In genomic region chr2:125553768-125554167, GRCh38 we compare ENCODE assay signal across 25 cellular contexts.
"Had no signal": no experiment of that assay in that cellular context is flagged by ENCODE, and none has a peak within 500 bp of the region (broad histone marks: within the 10 kb centered on the region; RNA-seq: fewer than 3 reads in every experiment).

No MANE protein-coding gene starts in this region.

- H3K4me1 Mint-ChIP-seq: naive thymus-derived CD4-positive, alpha-beta T cell; nephron; stimulated activated effector memory CD8-positive, alpha-beta T cell treated with anti-CD3 and anti-CD28 coated beads, Interleukin-12 subunit alpha, Interleukin-12 subunit beta, amount 100 ng/mL, for 72 hours had no signal

- H3K27me3 ChIP-seq: esophagus muscularis mucosa, foreskin keratinocyte, heart right ventricle, left lung, sigmoid colon, stomach, thyroid gland, vagina had no signal

- H3K27ac ChIP-seq: esophagus muscularis mucosa, foreskin keratinocyte, heart right ventricle, left lung, prostate gland, sigmoid colon, stomach, thyroid gland, vagina had no signal

- H3K4me3 Mint-ChIP-seq: naive thymus-derived CD4-positive, alpha-beta T cell; nephron; stimulated activated effector memory CD8-positive, alpha-beta T cell treated with anti-CD3 and anti-CD28 coated beads, Interleukin-12 subunit alpha, Interleukin-12 subunit beta, amount 100 ng/mL, for 72 hours had no signal

- H3K9me3 Mint-ChIP-seq: nephron had no signal

- DNase-seq: dermis blood vessel endothelial cell; effector memory CD4-positive, alpha-beta T cell; foreskin keratinocyte; glutamatergic neuron; heart right ventricle; hippocampal formation; left cardiac atrium; left lung; mesenchymal stem cell; midbrain; naive thymus-derived CD4-positive, alpha-beta T cell; nucleus accumbens; right cardiac atrium; sigmoid colon; stimulated activated CD4-positive, alpha-beta T cell treated with anti-CD3 and anti-CD28 coated beads, Interleukin-2, amount 100 ng/mL, for 24 hours; stimulated activated CD4-positive, alpha-beta T cell treated with anti-CD3 and anti-CD28 coated beads, Interleukin-4, amount 100 ng/mL, for 24 hours; stimulated activated naive CD4-positive, alpha-beta T cell treated with Interleukin-2 at 50 U/mL for 16 hours; stomach; thyroid gland; trophoblast cell had no signal

- H3K4me1 ChIP-seq: esophagus muscularis mucosa, foreskin keratinocyte, heart right ventricle, left lung, prostate gland, sigmoid colon, stomach, thyroid gland, vagina had no signal

- H3K36me3 Mint-ChIP-seq: naive thymus-derived CD4-positive, alpha-beta T cell; stimulated activated effector memory CD8-positive, alpha-beta T cell treated with anti-CD3 and anti-CD28 coated beads, Interleukin-12 subunit alpha, Interleukin-12 subunit beta, amount 100 ng/mL, for 72 hours had no signal

- ATAC-seq: foreskin keratinocyte; heart right ventricle; left cardiac atrium; left lung; naive thymus-derived CD4-positive, alpha-beta T cell; right cardiac atrium; stimulated activated effector memory CD8-positive, alpha-beta T cell treated with anti-CD3 and anti-CD28 coated beads, Interleukin-12 subunit alpha, Interleukin-12 subunit beta, amount 100 ng/mL, for 72 hours had no signal

- H3K9me3 ChIP-seq: esophagus muscularis mucosa, left lung, prostate gland, sigmoid colon, thyroid gland, vagina had no signal

- H3K36me3 ChIP-seq: esophagus muscularis mucosa, heart right ventricle, left lung, prostate gland, sigmoid colon, stomach, thyroid gland, vagina had no signal

- H3K4me3 ChIP-seq: esophagus muscularis mucosa, heart right ventricle, left lung, prostate gland, sigmoid colon, stomach, thyroid gland, vagina had no signal

- H3K27ac Mint-ChIP-seq: naive thymus-derived CD4-positive, alpha-beta T cell; nephron; stimulated activated effector memory CD8-positive, alpha-beta T cell treated with anti-CD3 and anti-CD28 coated beads, Interleukin-12 subunit alpha, Interleukin-12 subunit beta, amount 100 ng/mL, for 72 hours had no signal

- H3K27me3 Mint-ChIP-seq: naive thymus-derived CD4-positive, alpha-beta T cell had no signal
